1 cellular context compared by ENCODE assay signal in the genomic region with DNA sequence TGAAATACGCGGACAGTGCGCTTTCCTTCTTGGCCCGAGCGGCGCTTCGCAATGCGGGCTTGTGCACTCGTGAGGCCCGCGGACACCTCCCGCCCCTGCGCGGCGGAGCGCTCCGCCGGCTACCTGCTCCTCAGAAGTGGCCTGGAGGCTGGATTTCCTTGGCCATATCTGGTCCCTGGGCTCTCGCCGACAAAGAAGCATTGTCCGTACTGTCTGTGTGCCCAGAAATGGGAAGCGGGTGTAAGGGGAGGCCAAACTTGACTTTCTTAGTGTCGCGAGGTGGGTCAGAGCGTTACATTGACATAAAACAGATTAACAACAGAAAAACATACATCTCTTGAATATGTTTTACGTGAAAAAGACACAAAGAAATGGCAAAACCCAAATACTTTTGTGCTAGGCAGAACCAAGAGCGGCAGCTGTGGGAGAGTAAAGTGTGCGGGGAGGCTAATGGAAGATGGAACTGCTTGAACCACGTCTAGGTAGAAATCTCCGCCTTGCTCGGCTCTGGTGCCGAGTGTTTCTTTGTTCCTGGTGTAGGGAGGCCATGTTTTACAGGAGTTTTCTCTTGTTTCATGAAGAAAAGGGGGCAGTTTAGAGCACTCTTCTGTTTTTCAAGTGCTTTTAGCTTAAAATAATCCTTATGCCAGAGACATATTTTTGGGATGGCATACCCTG.
TF ChIP-seq lines count a peak whose summit lies in the region.

No MANE protein-coding gene starts in this region.

TF ChIP-seq in K562, 482 proteins besides CTCF, POLR2A, EP300 and RAD21 (continued from another document and continues in another):
- TF ChIP-seq TAF9B (IDR thresholded peaks at IDR 0.05; ENCODE audit: partially characterized antibody) (no peak), SMC3 (conservative IDR thresholded peaks at IDR 0.05; ENCODE audit: insufficient read depth, low read depth, low read length) (no peak), DPF2 (IDR thresholded peaks at IDR 0.05) (no peak), CBFB (CRISPR knock-in tag; IDR thresholded peaks at IDR 0.05) (no peak), JUNB (CRISPR knock-in tag; conservative IDR thresholded peaks at IDR 0.05) (no peak), RBFOX2 (IDR thresholded peaks at IDR 0.05; ENCODE audit: low read depth, low read length) (peak; percentile 80), ADNP (tag; IDR thresholded peaks at IDR 0.05) (no peak), PREB (CRISPR knock-in tag; IDR thresholded peaks at IDR 0.05) (no peak), YY1 (IDR thresholded peaks at IDR 0.05; ENCODE audit: borderline replicate concordance in 1 of 3, control insufficient read depth in 1 of 3, extremely low read depth in 1 of 3, insufficient read depth in 3 of 3, insufficient read length in 1 of 3, insufficient replicate concordance in 2 of 3, low read depth in 1 of 3, low read length in 2 of 3) (peak in 1 of 3 experiments; percentile 73), CEBPB (tag; IDR thresholded peaks at IDR 0.05) (no peak), ERF (CRISPR knock-in tag; IDR thresholded peaks at IDR 0.05) (no peak), ZHX1 (conservative IDR thresholded peaks at IDR 0.05; ENCODE audit: low read length) (no peak), C11orf30 (IDR thresholded peaks at IDR 0.05; ENCODE audit: low read depth) (0 out of 2 replicates have a peak, but pooled peaks have one; percentile 3), ZNF431 (CRISPR knock-in tag; IDR thresholded peaks at IDR 0.05) (0 out of 2 replicates have a peak, but pooled peaks have one; percentile 58), SIX5 (IDR thresholded peaks at IDR 0.05; ENCODE audit: borderline replicate concordance in 1 of 2, insufficient read depth in 1 of 2, low read depth in 1 of 2, low read length in 2 of 2) (no peak), TSHZ1 (CRISPR knock-in tag; IDR thresholded peaks at IDR 0.05) (no peak), HDAC3 (IDR thresholded peaks at IDR 0.05; ENCODE audit: borderline replicate concordance, partially characterized antibody) (no peak), NRF1 (conservative IDR thresholded peaks at IDR 0.05 in 1 of 2, IDR thresholded peaks at IDR 0.05 in 1 of 2) (peak in 1 of 2 experiments; percentile 6; a peak in 2 of 4 replicates), CCAR2 (IDR thresholded peaks at IDR 0.05; ENCODE audit: low read depth, low read length) (no peak), SRSF9 (IDR thresholded peaks at IDR 0.05; ENCODE audit: borderline replicate concordance, low read depth, low read length) (no peak), TGIF2 (CRISPR knock-in tag; IDR thresholded peaks at IDR 0.05) (no peak), ILF3 (IDR thresholded peaks at IDR 0.05; ENCODE audit: borderline replicate concordance) (no peak), FOS (IDR thresholded peaks at IDR 0.05; ENCODE audit: extremely low read depth, insufficient read length) (no peak), CHD2 (IDR thresholded peaks at IDR 0.05; ENCODE audit: low read depth, low read length) (no peak), ZNF12 (CRISPR knock-in tag; IDR thresholded peaks at IDR 0.05) (no peak), GATA2 (CRISPR knock-in tag; IDR thresholded peaks at IDR 0.05) (no peak), ELF1 (tag; IDR thresholded peaks at IDR 0.05) (no peak), NCOA1 (IDR thresholded peaks at IDR 0.05; ENCODE audit: low read depth) (no peak), MCM3 (IDR thresholded peaks at IDR 0.05) (no peak), ZNF316 (IDR thresholded peaks at IDR 0.05) (no peak), NEUROD1 (IDR thresholded peaks at IDR 0.05; ENCODE audit: borderline replicate concordance, low read depth, low read length, partially characterized antibody) (no peak), MYC (IDR thresholded peaks at IDR 0.05; ENCODE audit: low read depth, low read length) (no peak), MYC (CRISPR knock-in tag; IDR thresholded peaks at IDR 0.05; ENCODE audit: borderline replicate concordance, low read depth) (no peak), ZNF449 (CRISPR knock-in tag; IDR thresholded peaks at IDR 0.05) (no peak), GABPB1 (CRISPR knock-in tag; IDR thresholded peaks at IDR 0.05) (peak; percentile 57), SIN3A (IDR thresholded peaks at IDR 0.05; ENCODE audit: borderline replicate concordance in 2 of 2, control insufficient read depth in 1 of 2, low read depth in 2 of 2, low read length in 2 of 2) (peak in 1 of 2 experiments; percentile 44; a peak in 1 of 4 replicates), ZNF274 (IDR thresholded peaks at IDR 0.05; ENCODE audit: borderline replicate concordance, low read depth, low read length) (no peak), SREBF2 (CRISPR knock-in tag; IDR thresholded peaks at IDR 0.05) (no peak), TCFL5 (CRISPR knock-in tag; conservative IDR thresholded peaks at IDR 0.05) (no peak), RBM17 (IDR thresholded peaks at IDR 0.05; ENCODE audit: borderline replicate concordance, low read depth, low read length) (no peak), PTBP1 (IDR thresholded peaks at IDR 0.05; ENCODE audit: low read depth, low read length) (no peak)
- TF ChIP-seq, protein P1, sequence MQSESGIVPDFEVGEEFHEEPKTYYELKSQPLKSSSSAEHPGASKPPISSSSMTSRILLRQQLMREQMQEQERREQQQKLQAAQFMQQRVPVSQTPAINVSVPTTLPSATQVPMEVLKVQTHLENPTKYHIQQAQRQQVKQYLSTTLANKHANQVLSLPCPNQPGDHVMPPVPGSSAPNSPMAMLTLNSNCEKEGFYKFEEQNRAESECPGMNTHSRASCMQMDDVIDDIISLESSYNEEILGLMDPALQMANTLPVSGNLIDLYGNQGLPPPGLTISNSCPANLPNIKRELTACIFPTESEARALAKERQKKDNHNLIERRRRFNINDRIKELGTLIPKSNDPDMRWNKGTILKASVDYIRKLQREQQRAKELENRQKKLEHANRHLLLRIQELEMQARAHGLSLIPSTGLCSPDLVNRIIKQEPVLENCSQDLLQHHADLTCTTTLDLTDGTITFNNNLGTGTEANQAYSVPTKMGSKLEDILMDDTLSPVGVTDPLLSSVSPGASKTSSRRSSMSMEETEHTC (IDR thresholded peaks at IDR 0.05): no peak
- TF ChIP-seq, protein P2, sequence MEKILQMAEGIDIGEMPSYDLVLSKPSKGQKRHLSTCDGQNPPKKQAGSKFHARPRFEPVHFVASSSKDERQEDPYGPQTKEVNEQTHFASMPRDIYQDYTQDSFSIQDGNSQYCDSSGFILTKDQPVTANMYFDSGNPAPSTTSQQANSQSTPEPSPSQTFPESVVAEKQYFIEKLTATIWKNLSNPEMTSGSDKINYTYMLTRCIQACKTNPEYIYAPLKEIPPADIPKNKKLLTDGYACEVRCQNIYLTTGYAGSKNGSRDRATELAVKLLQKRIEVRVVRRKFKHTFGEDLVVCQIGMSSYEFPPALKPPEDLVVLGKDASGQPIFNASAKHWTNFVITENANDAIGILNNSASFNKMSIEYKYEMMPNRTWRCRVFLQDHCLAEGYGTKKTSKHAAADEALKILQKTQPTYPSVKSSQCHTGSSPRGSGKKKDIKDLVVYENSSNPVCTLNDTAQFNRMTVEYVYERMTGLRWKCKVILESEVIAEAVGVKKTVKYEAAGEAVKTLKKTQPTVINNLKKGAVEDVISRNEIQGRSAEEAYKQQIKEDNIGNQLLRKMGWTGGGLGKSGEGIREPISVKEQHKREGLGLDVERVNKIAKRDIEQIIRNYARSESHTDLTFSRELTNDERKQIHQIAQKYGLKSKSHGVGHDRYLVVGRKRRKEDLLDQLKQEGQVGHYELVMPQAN (IDR thresholded peaks at IDR 0.05; ENCODE audit: borderline replicate concordance): 0 out of 2 replicates have a peak, but pooled peaks have one; percentile 75
- TF ChIP-seq, protein P3, sequence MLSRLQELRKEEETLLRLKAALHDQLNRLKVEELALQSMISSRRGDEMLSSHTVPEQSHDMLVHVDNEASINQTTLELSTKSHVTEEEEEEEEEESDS (CRISPR knock-in tag; IDR thresholded peaks at IDR 0.05): no peak
- TF ChIP-seq, protein P4, sequence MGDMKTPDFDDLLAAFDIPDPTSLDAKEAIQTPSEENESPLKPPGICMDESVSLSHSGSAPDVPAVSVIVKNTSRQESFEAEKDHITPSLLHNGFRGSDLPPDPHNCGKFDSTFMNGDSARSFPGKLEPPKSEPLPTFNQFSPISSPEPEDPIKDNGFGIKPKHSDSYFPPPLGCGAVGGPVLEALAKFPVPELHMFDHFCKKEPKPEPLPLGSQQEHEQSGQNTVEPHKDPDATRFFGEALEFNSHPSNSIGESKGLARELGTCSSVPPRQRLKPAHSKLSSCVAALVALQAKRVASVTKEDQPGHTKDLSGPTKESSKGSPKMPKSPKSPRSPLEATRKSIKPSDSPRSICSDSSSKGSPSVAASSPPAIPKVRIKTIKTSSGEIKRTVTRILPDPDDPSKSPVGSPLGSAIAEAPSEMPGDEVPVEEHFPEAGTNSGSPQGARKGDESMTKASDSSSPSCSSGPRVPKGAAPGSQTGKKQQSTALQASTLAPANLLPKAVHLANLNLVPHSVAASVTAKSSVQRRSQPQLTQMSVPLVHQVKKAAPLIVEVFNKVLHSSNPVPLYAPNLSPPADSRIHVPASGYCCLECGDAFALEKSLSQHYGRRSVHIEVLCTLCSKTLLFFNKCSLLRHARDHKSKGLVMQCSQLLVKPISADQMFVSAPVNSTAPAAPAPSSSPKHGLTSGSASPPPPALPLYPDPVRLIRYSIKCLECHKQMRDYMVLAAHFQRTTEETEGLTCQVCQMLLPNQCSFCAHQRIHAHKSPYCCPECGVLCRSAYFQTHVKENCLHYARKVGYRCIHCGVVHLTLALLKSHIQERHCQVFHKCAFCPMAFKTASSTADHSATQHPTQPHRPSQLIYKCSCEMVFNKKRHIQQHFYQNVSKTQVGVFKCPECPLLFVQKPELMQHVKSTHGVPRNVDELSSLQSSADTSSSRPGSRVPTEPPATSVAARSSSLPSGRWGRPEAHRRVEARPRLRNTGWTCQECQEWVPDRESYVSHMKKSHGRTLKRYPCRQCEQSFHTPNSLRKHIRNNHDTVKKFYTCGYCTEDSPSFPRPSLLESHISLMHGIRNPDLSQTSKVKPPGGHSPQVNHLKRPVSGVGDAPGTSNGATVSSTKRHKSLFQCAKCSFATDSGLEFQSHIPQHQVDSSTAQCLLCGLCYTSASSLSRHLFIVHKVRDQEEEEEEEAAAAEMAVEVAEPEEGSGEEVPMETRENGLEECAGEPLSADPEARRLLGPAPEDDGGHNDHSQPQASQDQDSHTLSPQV (IDR thresholded peaks at IDR 0.05): no peak
